Comparison of ENCODE assay signal across 14 cellular contexts in the genomic region with DNA sequence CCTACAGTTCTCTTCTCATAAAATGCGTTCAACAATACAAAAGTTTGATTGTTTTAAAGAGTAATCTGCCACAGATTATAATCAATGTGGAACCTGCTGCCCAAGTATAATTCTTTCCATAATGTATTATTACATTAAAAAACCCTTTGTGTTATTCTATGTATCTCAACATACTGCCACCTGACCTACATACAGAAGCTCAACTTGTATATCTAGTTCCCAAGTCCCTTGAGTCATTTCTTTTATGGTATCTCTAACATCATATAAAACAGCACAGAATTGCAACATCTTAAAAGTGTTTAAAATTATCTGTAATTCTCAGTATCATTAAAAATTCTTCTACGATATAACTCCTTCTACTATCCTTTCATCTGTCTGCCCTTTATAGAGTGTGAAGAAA.
"Had no signal": no experiment of that assay in that cellular context is flagged by ENCODE, and none has a peak within 500 bp of the region (broad histone marks: within the 10 kb centered on the region; RNA-seq: fewer than 3 reads in every experiment).

No MANE protein-coding gene starts in this region.

- H3K27me3 Mint-ChIP-seq: activated naive CD8-positive, alpha-beta T cell treated with anti-CD3 and anti-CD28 coated beads, Interleukin-2, amount 10 ng/mL, durations not matched to agents 7 days and 5 days had no signal

- H3K9me3 ChIP-seq: breast epithelium, thyroid gland had no signal

- DNase-seq: activated CD4-positive, alpha-beta T cell treated with anti-CD3 and anti-CD28 coated beads, Interleukin-2, amount 50 U/mL, for 4 hours; activated CD4-positive, CD25-positive, alpha-beta regulatory T cell treated with anti-CD3 and anti-CD28 coated beads, Interleukin-2, amount 50 U/mL, for 72 hours; activated effector memory CD4-positive, alpha-beta T cell treated with anti-CD3 and anti-CD28 coated beads, Interleukin-2, amount 50 U/mL, for 16 hours; activated naive CD8-positive, alpha-beta T cell treated with anti-CD3 and anti-CD28 coated beads, Interleukin-2, amount 10 ng/mL, durations not matched to agents 7 days and 5 days; activated T-cell treated with anti-CD3 and anti-CD28 coated beads, Interleukin-2, amount 50 U/mL, for 1 hour; anterior cingulate cortex; hypothalamus; retina; SIG-M5; thyroid gland had no signal

- H3K4me1 ChIP-seq: breast epithelium had no signal

- H3K4me3 Mint-ChIP-seq: activated naive CD8-positive, alpha-beta T cell treated with anti-CD3 and anti-CD28 coated beads, Interleukin-2, amount 10 ng/mL, durations not matched to agents 7 days and 5 days; neural crest cell; T-helper 2 cell treated with Interferon-gamma antibody and Interleukin-4, amounts not matched to agents 5 μg/mL and 100 μg/mL, for 36 hours had no signal

- H3K27ac Mint-ChIP-seq: activated naive CD8-positive, alpha-beta T cell treated with anti-CD3 and anti-CD28 coated beads, Interleukin-2, amount 10 ng/mL, durations not matched to agents 7 days and 5 days; T-helper 2 cell treated with Interferon-gamma antibody and Interleukin-4, amounts not matched to agents 5 μg/mL and 100 μg/mL, for 36 hours had no signal

- H3K9me3 Mint-ChIP-seq: neural crest cell had no signal

- H3K4me3 ChIP-seq: breast epithelium, skin epidermis, thyroid gland had no signal

- H3K27me3 ChIP-seq: breast epithelium, thyroid gland had no signal

- H3K27ac ChIP-seq: breast epithelium, thyroid gland had no signal

- H3K36me3 ChIP-seq: breast epithelium, thyroid gland had no signal
